Comparison of ENCODE assay signal across 23 cellular contexts in genomic region chr22:49423125-49423650, GRCh38.
"Had no signal": no experiment of that assay in that cellular context is flagged by ENCODE, and none has a peak within 500 bp of the region (broad histone marks: within the 10 kb centered on the region; RNA-seq: fewer than 3 reads in every experiment).

No MANE protein-coding gene starts in this region.

- FAIRE-seq: endothelial cell of umbilical vein had no signal

- H3K9ac ChIP-seq: parathyroid adenoma had no signal

- H3K27ac ChIP-seq: coronary artery, parathyroid adenoma, psoas muscle, right lobe of liver, spleen, testis, tibial nerve had no signal

- DNase-seq: effector CD4-positive, alpha-beta T cell; endodermal cell; foreskin melanocyte; hippocampal formation; kidney glomerular epithelial cell; mammary epithelial cell; mucosa of descending colon; naive thymus-derived CD8-positive, alpha-beta T cell; nucleus accumbens; psoas muscle; retina; spleen; stimulated activated CD4-positive, alpha-beta T cell treated with anti-CD3 and anti-CD28 coated beads, Interleukin-15, amount 100 ng/mL, for 24 hours; stimulated activated CD4-positive, alpha-beta T cell treated with anti-CD3 and anti-CD28 coated beads, Interleukin-1b, Interleukin-23, amount 100 ng/mL, for 48 hours; stimulated activated CD4-positive, alpha-beta T cell treated with anti-CD3 and anti-CD28 coated beads, Interleukin-4, amount 100 ng/mL, for 24 hours; stimulated activated naive B cell treated with anti-CD40 and anti-IgM and Interleukin-4, amounts not matched to agents 10 μg/mL and 1 μg/mL and 100 μg/mL, for 72 hours; stimulated activated naive CD8-positive, alpha-beta T cell treated with anti-CD3 and anti-CD28 coated beads, Interleukin-15, amount 100 ng/mL, for 72 hours; testis had no signal

- H3K4me1 ChIP-seq: parathyroid adenoma, psoas muscle, right lobe of liver, spleen, testis, tibial nerve had no signal

- H2AFZ ChIP-seq: parathyroid adenoma had no signal

- H3K27me3 ChIP-seq: right lobe of liver, testis, tibial nerve had no signal

- H3K36me3 ChIP-seq: right lobe of liver, spleen, tibial nerve had no signal

- H3K4me3 ChIP-seq: coronary artery, mucosa of descending colon, psoas muscle, right lobe of liver, spleen, testis, tibial nerve had no signal

- H3K9me3 ChIP-seq: mucosa of descending colon, psoas muscle, right lobe of liver, testis had no signal

- ATAC-seq: mucosa of descending colon; naive thymus-derived CD8-positive, alpha-beta T cell; psoas muscle; right lobe of liver; stimulated activated naive B cell treated with anti-CD40 and anti-IgM and Interleukin-4, amounts not matched to agents 10 μg/mL and 1 μg/mL and 100 μg/mL, for 72 hours; stimulated activated naive CD8-positive, alpha-beta T cell treated with anti-CD3 and anti-CD28 coated beads, Interleukin-15, amount 100 ng/mL, for 72 hours had no signal
